In genomic region chr19:46326608-46327007, GRCh38 we compare ENCODE assay signal across 40 cellular contexts. TPM values are rescaled to one million over a fixed set of nuclear protein-coding genes. Genes with fewer than 3 reads are reported as not detected.
"Had no signal": no experiment of that assay in that cellular context is flagged by ENCODE, and none has a peak within 500 bp of the region (broad histone marks: within the 10 kb centered on the region; RNA-seq: fewer than 3 reads in every experiment).

No MANE protein-coding gene starts in this region.

- H3K9me3 Mint-ChIP-seq: activated naive CD4-positive, alpha-beta T cell treated with anti-CD3 and anti-CD28 coated beads, Interleukin-2, amount 50 U/mL, for 24 hours had no signal

- H3K36me3 Mint-ChIP-seq: activated naive CD8-positive, alpha-beta T cell treated with anti-CD3 and anti-CD28 coated beads for 36 hours had no signal

- H3K4me1 Mint-ChIP-seq: activated naive CD4-positive, alpha-beta T cell treated with anti-CD3 and anti-CD28 coated beads, Interleukin-2, amount 10 ng/mL, durations not matched to agents 7 days and 5 days; activated naive CD4-positive, alpha-beta T cell treated with anti-CD3 and anti-CD28 coated beads, Interleukin-2, amount 50 U/mL, for 24 hours; activated naive CD8-positive, alpha-beta T cell treated with anti-CD3 and anti-CD28 coated beads for 36 hours; activated naive CD8-positive, alpha-beta T cell treated with anti-CD3 and anti-CD28 coated beads, Interleukin-2, amount 10 ng/mL, durations not matched to agents 7 days and 5 days; activated naive CD8-positive, alpha-beta T cell treated with anti-CD3 and anti-CD28 coated beads, Interleukin-2, amount 50 U/mL, for 24 hours; activated T-helper 17 cell treated with anti-CD3 and anti-CD28 coated beads, Interleukin-2, amount 50 U/mL, for 72 hours; brain; central memory CD8-positive, alpha-beta T cell had no signal

- FAIRE-seq: astrocyte had no signal

- H3K4me3 ChIP-seq: adrenal gland, ascending aorta, body of pancreas, breast epithelium, cardiac muscle cell had no signal

- DNase-seq: activated effector memory CD4-positive, alpha-beta T cell treated with anti-CD3 and anti-CD28 coated beads, Interleukin-2, amount 50 U/mL, for 16 hours; activated effector memory CD4-positive, alpha-beta T cell treated with Interleukin-2 at 50 U/mL for 16 hours; activated gamma-delta T cell; activated gamma-delta T cell treated with Interleukin-2 at 50 U/mL for 16 hours; activated naive CD4-positive, alpha-beta T cell; activated naive CD4-positive, alpha-beta T cell treated with anti-CD3 and anti-CD28 coated beads for 36 hours; activated naive CD4-positive, alpha-beta T cell treated with anti-CD3 and anti-CD28 coated beads, Interleukin-2, amount 10 ng/mL, durations not matched to agents 7 days and 5 days; activated naive CD4-positive, alpha-beta T cell treated with anti-CD3 and anti-CD28 coated beads, Interleukin-2, amount 50 U/mL, for 16 hours; activated naive CD4-positive, alpha-beta T cell treated with Interleukin-2 at 50 U/mL for 16 hours; activated naive CD8-positive, alpha-beta T cell treated with anti-CD3 and anti-CD28 coated beads for 36 hours; activated naive CD8-positive, alpha-beta T cell treated with anti-CD3 and anti-CD28 coated beads, Interleukin-2, amount 10 ng/mL, durations not matched to agents 7 days and 5 days; activated naive CD8-positive, alpha-beta T cell treated with anti-CD3 and anti-CD28 coated beads, Interleukin-2, amount 50 U/mL, for 24 hours; activated T-cell treated with anti-CD3 and anti-CD28 coated beads for 4 hours; activated T-cell treated with anti-CD3 and anti-CD28 coated beads, Interleukin-2, amount 50 U/mL, for 1 hour; activated T-cell treated with anti-CD3 and anti-CD28 coated beads, Interleukin-2, amount 50 U/mL, for 24 hours; activated T-cell treated with anti-CD3 and anti-CD28 coated beads, Interleukin-2, amount 50 U/mL, for 4 hours; activated T-cell treated with anti-CD3 and anti-CD28 coated beads, Interleukin-2, amount 50 U/mL, for 48 hours; activated T-cell treated with anti-CD3 and anti-CD28 coated beads, Interleukin-2, amount 50 U/mL, for 72 hours; adrenal gland; amniotic stem cell; amygdala; anterior cingulate cortex; aorta; body of pancreas; brain microvascular endothelial cell; caudate nucleus; central memory CD4-positive, alpha-beta T cell; cerebellar nuclear complex had no signal

- H3K27ac ChIP-seq: adrenal gland, ascending aorta, body of pancreas, brain microvascular endothelial cell, breast epithelium, cardiac muscle cell had no signal

- ATAC-seq: activated naive CD4-positive, alpha-beta T cell treated with anti-CD3 and anti-CD28 coated beads, Interleukin-2, amount 50 U/mL, for 72 hours; activated naive CD8-positive, alpha-beta T cell treated with anti-CD3 and anti-CD28 coated beads, Interleukin-2, amount 50 U/mL, for 24 hours; activated T-cell treated with anti-CD3 and anti-CD28 coated beads, Interleukin-2, amount 50 U/mL, for 4 hours; activated T-cell treated with anti-CD3 and anti-CD28 coated beads, Interleukin-2, amount 50 U/mL, for 72 hours; activated T-helper 17 cell treated with anti-CD3 and anti-CD28 coated beads, Interleukin-2, amount 50 U/mL, for 72 hours; body of pancreas had no signal

- H3K4me3 Mint-ChIP-seq: activated naive CD4-positive, alpha-beta T cell treated with anti-CD3 and anti-CD28 coated beads for 36 hours; activated naive CD4-positive, alpha-beta T cell treated with anti-CD3 and anti-CD28 coated beads, Interleukin-2, amount 10 ng/mL, durations not matched to agents 7 days and 5 days; activated naive CD4-positive, alpha-beta T cell treated with anti-CD3 and anti-CD28 coated beads, Interleukin-2, amount 50 U/mL, for 24 hours; activated naive CD8-positive, alpha-beta T cell; activated naive CD8-positive, alpha-beta T cell treated with anti-CD3 and anti-CD28 coated beads for 36 hours; activated naive CD8-positive, alpha-beta T cell treated with anti-CD3 and anti-CD28 coated beads, Interleukin-2, amount 10 ng/mL, durations not matched to agents 7 days and 5 days; activated naive CD8-positive, alpha-beta T cell treated with anti-CD3 and anti-CD28 coated beads, Interleukin-2, amount 50 U/mL, for 24 hours; activated T-cell treated with anti-CD3 and anti-CD28 coated beads, Interleukin-2, amount 50 U/mL, for 24 hours; activated T-cell treated with anti-CD3 and anti-CD28 coated beads, Interleukin-2, amount 50 U/mL, for 4 hours; activated T-cell treated with anti-CD3 and anti-CD28 coated beads, Interleukin-2, amount 50 U/mL, for 72 hours; activated T-helper 1 cell treated with anti-CD3 and anti-CD28 coated beads, Interleukin-12 subunit alpha, Interleukin-12 subunit beta, Interleukin-2, Interleukin-4 antibody, amounts not matched to agents 30 ng/mL and 10 ng/mL and 1 ng/mL, durations not matched to agents 14 hours and 24 hours and 36 hours; activated T-helper 17 cell treated with anti-CD3 and anti-CD28 coated beads, Interleukin-2, amount 50 U/mL, for 72 hours; brain; central memory CD8-positive, alpha-beta T cell had no signal

- H3K36me3 ChIP-seq: brain microvascular endothelial cell, breast epithelium had no signal

- H3K27ac Mint-ChIP-seq: activated naive CD4-positive, alpha-beta T cell treated with anti-CD3 and anti-CD28 coated beads for 36 hours; activated naive CD4-positive, alpha-beta T cell treated with anti-CD3 and anti-CD28 coated beads, Interleukin-2, amount 10 ng/mL, durations not matched to agents 7 days and 5 days; activated naive CD4-positive, alpha-beta T cell treated with anti-CD3 and anti-CD28 coated beads, Interleukin-2, amount 50 U/mL, for 24 hours; activated naive CD4-positive, alpha-beta T cell treated with anti-CD3 and anti-CD28 coated beads, Interleukin-2, amount 50 U/mL, for 72 hours; activated naive CD8-positive, alpha-beta T cell; activated naive CD8-positive, alpha-beta T cell treated with anti-CD3 and anti-CD28 coated beads for 36 hours; activated naive CD8-positive, alpha-beta T cell treated with anti-CD3 and anti-CD28 coated beads, Interleukin-2, amount 10 ng/mL, durations not matched to agents 7 days and 5 days; activated naive CD8-positive, alpha-beta T cell treated with anti-CD3 and anti-CD28 coated beads, Interleukin-2, amount 50 U/mL, for 24 hours; activated T-cell treated with anti-CD3 and anti-CD28 coated beads, Interleukin-2, amount 50 U/mL, for 24 hours; activated T-cell treated with anti-CD3 and anti-CD28 coated beads, Interleukin-2, amount 50 U/mL, for 72 hours; activated T-helper 1 cell treated with anti-CD3 and anti-CD28 coated beads, Interleukin-12 subunit alpha, Interleukin-12 subunit beta, Interleukin-2, Interleukin-4 antibody, amounts not matched to agents 30 ng/mL and 10 ng/mL and 1 ng/mL, durations not matched to agents 14 hours and 24 hours and 36 hours; activated T-helper 17 cell treated with anti-CD3 and anti-CD28 coated beads, Interleukin-2, amount 50 U/mL, for 72 hours; activated T-helper 2 cell treated with anti-CD3 and anti-CD28 coated beads, Interferon-gamma antibody, Interleukin-2, Interleukin-4, amounts not matched to agents 10 μg/mL and 5 μg/mL and 100 μg/mL, durations not matched to agents 14 hours and 24 hours and 36 hours; brain had no signal

- H3K9me3 ChIP-seq: body of pancreas had no signal

- H3K4me1 ChIP-seq: adrenal gland, ascending aorta, body of pancreas, breast epithelium had no signal

- H3K27me3 ChIP-seq: adrenal gland, ascending aorta, body of pancreas, brain microvascular endothelial cell, breast epithelium, cardiac muscle cell had no signal

- H3K27me3 Mint-ChIP-seq: activated naive CD8-positive, alpha-beta T cell treated with anti-CD3 and anti-CD28 coated beads, Interleukin-2, amount 10 ng/mL, durations not matched to agents 7 days and 5 days; brain had no signal

RNA-seq across cellular contexts. Expression of gene HIF3A, which starts 29.8 kb away (rescaled TPM):
- total RNA-seq: activated naive CD4-positive, alpha-beta T cell treated with anti-CD3 and anti-CD28 coated beads for 36 hours; activated naive CD4-positive, alpha-beta T cell treated with anti-CD3 and anti-CD28 coated beads, Interleukin-2, amount 50 U/mL, for 72 hours; activated naive CD8-positive, alpha-beta T cell treated with anti-CD3 and anti-CD28 coated beads for 36 hours; activated naive CD8-positive, alpha-beta T cell treated with anti-CD3 and anti-CD28 coated beads, Interleukin-2, amount 10 ng/mL, durations not matched to agents 7 days and 5 days; activated T-cell treated with anti-CD3 and anti-CD28 coated beads, Interleukin-2, amount 50 U/mL, for 72 hours; activated T-helper 1 cell treated with anti-CD3 and anti-CD28 coated beads, Interleukin-12 subunit alpha, Interleukin-12 subunit beta, Interleukin-2, Interleukin-4 antibody, amounts not matched to agents 30 ng/mL and 10 ng/mL and 1 ng/mL, durations not matched to agents 14 hours and 24 hours and 36 hours; activated T-helper 17 cell treated with anti-CD3 and anti-CD28 coated beads, Interleukin-2, amount 50 U/mL, for 72 hours; activated T-helper 2 cell treated with anti-CD3 and anti-CD28 coated beads, Interferon-gamma antibody, Interleukin-2, Interleukin-4, amounts not matched to agents 10 μg/mL and 5 μg/mL and 100 μg/mL, durations not matched to agents 14 hours and 24 hours and 36 hours had no signal
